In the genomic region with DNA sequence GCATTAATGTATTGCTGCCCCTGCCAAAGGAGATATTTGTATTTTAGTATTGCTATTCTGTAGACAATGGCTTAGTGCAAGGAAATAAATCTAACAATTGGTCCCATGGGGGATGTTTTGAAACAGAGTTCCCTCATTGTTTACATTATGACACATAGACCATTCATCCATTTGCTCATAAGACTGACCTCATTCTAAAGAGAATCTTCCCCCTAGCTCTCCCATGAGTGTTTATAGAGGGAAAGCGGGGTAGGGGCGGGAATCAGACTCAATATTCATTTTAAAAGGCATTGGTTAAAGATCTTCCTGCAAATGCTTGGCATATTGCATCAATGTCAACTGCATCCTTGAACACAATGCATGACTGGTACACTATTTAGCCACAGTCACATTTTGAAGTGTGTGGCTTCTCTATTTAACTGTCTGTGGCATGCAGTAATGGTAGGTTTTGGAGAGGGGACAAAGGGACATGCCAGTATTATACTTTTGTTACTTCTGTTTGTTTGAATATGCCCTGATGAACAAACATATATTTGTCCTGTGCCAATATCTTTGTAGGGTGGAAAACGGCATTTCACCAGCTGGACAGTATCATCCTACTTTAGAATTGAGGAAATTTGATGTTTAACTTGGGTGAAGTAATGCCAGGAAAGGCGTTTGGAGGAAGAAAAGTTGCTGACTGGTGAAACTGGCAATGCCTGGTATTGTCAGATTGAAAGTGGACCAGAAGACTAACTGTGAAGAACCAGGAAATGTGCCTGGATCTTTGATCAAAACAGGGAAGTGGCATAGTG, we compare ENCODE assay signal across 10 cellular contexts.
A peak's percentile ranks its signal among the peaks of the same experiment; 100 is the strongest.
DNase-seq lines count a peak whose midpoint lies in the region; ATAC-seq and TF ChIP-seq lines count a peak whose summit lies in the region.
"Had no signal": no experiment of that assay in that cellular context is flagged by ENCODE, and none has a peak within 500 bp of the region (broad histone marks: within the 10 kb centered on the region; RNA-seq: fewer than 3 reads in every experiment).

No MANE protein-coding gene starts in this region.

- peaks cover 1% of the 10 kb centered on the region for H3K27me3 Mint-ChIP-seq in stimulated activated memory B cell treated with anti-CD40 and anti-IgM and Interleukin-4, amounts not matched to agents 10 μg/mL and 1 μg/mL and 100 μg/mL, for 72 hours

- no peak for TF ChIP-seq CTCF in AG04450 (IDR thresholded peaks at IDR 0.05; ENCODE audit: low read depth, low read length)

- POLR2A ChIA-PET in AG04450 (lab: Yijun Ruan, JAX), result no interaction called here

- H3K27me3 ChIP-seq in AG04450 (ENCODE audit: control insufficient read depth, insufficient read depth, low read length), result no peaks in the 10 kb centered on the region
- H3K27me3 ChIP-seq: gastrocnemius medialis had no signal

- H3K4me3 ChIP-seq in AG04450 (ENCODE audit: low read depth, low read length), result no peak overlapping the region
- H3K4me3 ChIP-seq: gastrocnemius medialis had no signal

- ATAC-seq in stimulated activated memory B cell treated with anti-CD40 and anti-IgM and Interleukin-4, amounts not matched to agents 10 μg/mL and 1 μg/mL and 100 μg/mL, for 72 hours, result no peak
- no peak for ATAC-seq in HG02884 (IDR thresholded peaks at IDR 0.05; ENCODE audit: unreplicated experiment)
- ATAC-seq: gastrocnemius medialis had no signal

- CTCF ChIA-PET in AG04450 (lab: Charles Lee), result no interaction called here

- H3K27ac ChIP-seq in AG04450 (ENCODE audit: low read depth, low read length), result no peak overlapping the region
- H3K27ac ChIP-seq: gastrocnemius medialis had no signal

- H3K9me3 Mint-ChIP-seq in stimulated activated memory B cell treated with anti-CD40 and anti-IgM and Interleukin-4, amounts not matched to agents 10 μg/mL and 1 μg/mL and 100 μg/mL, for 72 hours, result no peaks in the 10 kb centered on the region

- H3K9me3 ChIP-seq in AG04450 (ENCODE audit: control insufficient read depth, insufficient read depth, low read length), result no peaks in the 10 kb centered on the region
- H3K9me3 ChIP-seq: gastrocnemius medialis had no signal

- H3K4me3 Mint-ChIP-seq in stimulated activated memory B cell treated with anti-CD40 and anti-IgM and Interleukin-4, amounts not matched to agents 10 μg/mL and 1 μg/mL and 100 μg/mL, for 72 hours, result no peak overlapping the region
- H3K4me3 Mint-ChIP-seq: activated naive CD8-positive, alpha-beta T cell had no signal

- no peaks in the 10 kb centered on the region for H3K36me3 Mint-ChIP-seq in stimulated activated memory B cell treated with anti-CD40 and anti-IgM and Interleukin-4, amounts not matched to agents 10 μg/mL and 1 μg/mL and 100 μg/mL, for 72 hours
- H3K36me3 Mint-ChIP-seq: activated naive CD8-positive, alpha-beta T cell had no signal

- H3K4me1 Mint-ChIP-seq in stimulated activated memory B cell treated with anti-CD40 and anti-IgM and Interleukin-4, amounts not matched to agents 10 μg/mL and 1 μg/mL and 100 μg/mL, for 72 hours, result peaks cover 5% of the 10 kb centered on the region

- DNase-seq in AG04450 (ENCODE audit: low read depth, low spot score), result peak; percentile 20
- DNase-seq in HS-27A (ENCODE audit: low read depth), result peak; percentile 35
- peak; percentile 90 for DNase-seq in SW480 (ENCODE audit: low spot score)
- peak; percentile 86 for DNase-seq in glomerular visceral epithelial cell (ENCODE audit: extremely low spot score)
- DNase-seq in NCI-H1436 treated with DMSO at 0.1 percent for 48 hours (lab: John Stamatoyannopoulos, UW), result no peak
- no peak for DNase-seq in stimulated activated CD4-positive, alpha-beta T cell treated with anti-CD3 and anti-CD28 coated beads, Interleukin-2, amount 100 ng/mL, for 24 hours
- DNase-seq: gastrocnemius medialis had no signal

- no peak overlapping the region for H3K27ac Mint-ChIP-seq in stimulated activated memory B cell treated with anti-CD40 and anti-IgM and Interleukin-4, amounts not matched to agents 10 μg/mL and 1 μg/mL and 100 μg/mL, for 72 hours
- H3K27ac Mint-ChIP-seq: activated naive CD8-positive, alpha-beta T cell had no signal

Comparison
In these comparisons a context has a peak if more than half of its experiments do, and no peak if none do; other contexts are left out.
1. DNase-seq: peak in AG04450 (single experiment), HS-27A (single experiment), SW480 (single experiment) and glomerular visceral epithelial cell (single experiment); none in NCI-H1436 treated with DMSO at 0.1 percent for 48 hours (single experiment) and stimulated activated CD4-positive, alpha-beta T cell treated with anti-CD3 and anti-CD28 coated beads, Interleukin-2, amount 100 ng/mL, for 24 hours (0 of 2).